8 cellular contexts compared by ENCODE assay signal in the genomic region with DNA sequence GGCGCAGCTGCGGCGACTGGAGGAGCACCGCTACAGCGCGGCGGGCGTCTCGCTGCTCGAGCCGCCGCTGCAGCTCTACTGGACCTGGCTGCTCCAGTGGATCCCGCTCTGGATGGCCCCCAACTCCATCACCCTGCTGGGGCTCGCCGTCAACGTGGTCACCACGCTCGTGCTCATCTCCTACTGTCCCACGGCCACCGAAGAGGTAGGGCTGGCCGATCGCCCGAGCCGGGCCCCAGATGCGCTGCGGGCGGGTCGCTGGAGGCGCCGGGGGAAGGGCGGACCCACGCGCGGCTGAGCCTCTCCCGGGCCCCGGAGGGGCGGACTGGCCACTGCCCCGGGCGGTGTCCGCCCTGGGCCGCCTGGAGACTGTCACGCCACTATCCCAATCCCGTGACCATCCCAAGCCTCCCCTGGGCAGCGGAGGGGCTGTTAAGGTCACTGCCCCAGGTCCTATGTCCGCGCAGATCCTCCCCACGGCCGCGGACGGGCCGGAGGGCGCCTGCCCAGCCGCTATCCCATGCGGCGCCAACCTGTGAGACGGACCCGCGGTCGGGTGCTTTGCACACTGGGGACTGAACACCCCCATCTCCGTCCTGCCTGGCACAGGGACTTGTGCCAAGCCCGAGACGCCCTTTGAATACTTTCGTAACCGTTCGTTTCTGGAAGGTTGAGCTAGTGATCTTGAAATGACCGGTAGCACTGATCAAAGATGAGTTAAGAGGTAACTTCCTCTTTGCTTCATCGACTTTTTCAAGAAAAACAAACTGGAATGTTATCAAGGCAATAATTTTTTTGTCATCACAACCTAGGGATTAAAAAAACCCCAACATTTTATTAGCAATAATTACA. TPM values are rescaled to one million over a fixed set of nuclear protein-coding genes. Genes with fewer than 3 reads are reported as not detected.
DNase-seq lines count a peak whose midpoint lies in the region; ATAC-seq and TF ChIP-seq lines count a peak whose summit lies in the region.

No MANE protein-coding gene starts in this region.

- H3K4me1 ChIP-seq in foreskin keratinocyte (no peaks in the 10 kb centered on the region), urinary bladder (ENCODE audit: insufficient read depth) (peaks cover 1% of the 10 kb centered on the region)
- H3K4me1 ChIP-seq in naive thymus-derived CD4-positive, alpha-beta T cell (ENCODE audit: control insufficient read depth in 2 of 2, insufficient read depth in 2 of 2, low read length in 2 of 2): peaks cover 4 to 14% of the 10 kb centered on the region in 2 donors

- CTCF ChIA-PET in AG04450 (lab: Charles Lee): interaction anchor here (0.6 to 1.4 kb wide), 11 partner anchors 10 to 856 kb away, joined by 3 to 9 read pairs (median 3); no protein-coding TSS in a partner anchor
- CTCF ChIA-PET in naive thymus-derived CD4-positive, alpha-beta T cell (lab: Charles Lee): no interaction called here

- intact Hi-C loops in naive thymus-derived CD4-positive, alpha-beta T cell (cut with micrococcal nuclease): loop anchor here (1.0 to 5.0 kb wide), 9 partner anchors 27 to 1556 kb away; partner anchors contain the start of genes ARL1 (in 2 of the 2), BLTP3B (in 1 of the 2) and UTP20 (in 1 of the 2)

- H3K9me3 ChIP-seq in AG04450 (ENCODE audit: control insufficient read depth, insufficient read depth, low read length): peaks cover 10% of the 10 kb centered on the region
- no peaks in the 10 kb centered on the region for H3K9me3 ChIP-seq in naive thymus-derived CD4-positive, alpha-beta T cell (ENCODE audit: control insufficient read depth in 2 of 3, low read length in 3 of 3)

- under 1% methylated on average over 67 of the region's 67 CpGs for WGBS in urinary bladder

- H3K36me3 ChIP-seq in naive thymus-derived CD4-positive, alpha-beta T cell (ENCODE audit: control insufficient read depth in 2 of 3, insufficient read depth in 3 of 3, low read length in 3 of 3): peaks cover 0 to 6% (median 0%) of the 10 kb centered on the region in 3 experiments
- no peaks in the 10 kb centered on the region for H3K36me3 ChIP-seq in urinary bladder (ENCODE audit: insufficient read depth)

- in situ Hi-C loops in GM13976 (cut with MboI; ENCODE audit: low sequenced_read_pairs, unreplicated experiment): no loop called here

- H3K36me3 Mint-ChIP-seq in activated T-cell treated with anti-CD3 and anti-CD28 coated beads, Interleukin-2, amount 50 U/mL, for 72 hours (ENCODE audit: insufficient read depth in 2 of 2): peaks cover 2 to 4% of the 10 kb centered on the region in 2 donors
- H3K36me3 Mint-ChIP-seq in naive thymus-derived CD4-positive, alpha-beta T cell: no peaks in the 10 kb centered on the region

- peak; percentile 24 for ATAC-seq in HG02763 (IDR thresholded peaks at IDR 0.05; ENCODE audit: unreplicated experiment)
- peak; percentile 31 to 56 for ATAC-seq in activated T-cell treated with anti-CD3 and anti-CD28 coated beads, Interleukin-2, amount 50 U/mL, for 72 hours (replicated peaks in 1 of 2)
- peak; percentile 48 for ATAC-seq in foreskin keratinocyte
- ATAC-seq in naive thymus-derived CD4-positive, alpha-beta T cell: peak; percentile 41

- POLR2A ChIA-PET in AG04450 (lab: Yijun Ruan, JAX): no interaction called here
- POLR2A ChIA-PET in naive thymus-derived CD4-positive, alpha-beta T cell (lab: Charles Lee): interaction anchor here (0.6 to 0.9 kb wide), 3 partner anchors 10 to 291 kb away, joined by 3 to 5 read pairs (median 4); no protein-coding TSS in a partner anchor

- peak overlapping the region; percentile 90 to 93 for H3K4me3 Mint-ChIP-seq in activated T-cell treated with anti-CD3 and anti-CD28 coated beads, Interleukin-2, amount 50 U/mL, for 72 hours
- peak overlapping the region; percentile 86 to 95 (median 93) for H3K4me3 Mint-ChIP-seq in naive thymus-derived CD4-positive, alpha-beta T cell

- H3K4me3 ChIP-seq in AG04450 (ENCODE audit: low read depth, low read length): peak overlapping the region; percentile 91
- peak overlapping the region; percentile 65 for H3K4me3 ChIP-seq in naive thymus-derived CD4-positive, alpha-beta T cell (ENCODE audit: low read length)
- peak overlapping the region; percentile 94 for H3K4me3 ChIP-seq in urinary bladder (ENCODE audit: low read depth, low read length)

- H3K27me3 ChIP-seq in AG04450 (ENCODE audit: control insufficient read depth, insufficient read depth, low read length) (no peaks in the 10 kb centered on the region), foreskin keratinocyte (no peaks in the 10 kb centered on the region)
- no peaks in the 10 kb centered on the region for H3K27me3 ChIP-seq in naive thymus-derived CD4-positive, alpha-beta T cell (ENCODE audit: control insufficient read depth in 2 of 2, insufficient read depth in 2 of 2, low read length in 2 of 2)

- H3K27me3 Mint-ChIP-seq in activated T-cell treated with anti-CD3 and anti-CD28 coated beads, Interleukin-2, amount 50 U/mL, for 72 hours (ENCODE audit: low read depth): no peaks in the 10 kb centered on the region
- H3K27me3 Mint-ChIP-seq in naive thymus-derived CD4-positive, alpha-beta T cell: peaks cover 0 to 23% (median 0%) of the 10 kb centered on the region in 5 donors

- H3K27ac Mint-ChIP-seq in activated T-cell treated with anti-CD3 and anti-CD28 coated beads, Interleukin-2, amount 50 U/mL, for 72 hours: peak overlapping the region; percentile 84
- H3K27ac Mint-ChIP-seq in naive thymus-derived CD4-positive, alpha-beta T cell: peak overlapping the region; percentile 47 to 90 (median 77)

- peak overlapping the region; percentile 73 for H3K27ac ChIP-seq in AG04450 (ENCODE audit: low read depth, low read length)
- H3K27ac ChIP-seq in foreskin keratinocyte: no peak overlapping the region
- H3K27ac ChIP-seq in naive thymus-derived CD4-positive, alpha-beta T cell (ENCODE audit: low read depth, low read length): peak overlapping the region; percentile 64
- peak overlapping the region; percentile 95 for H3K27ac ChIP-seq in urinary bladder (ENCODE audit: low read depth)

- TF ChIP-seq CTCF in AG04450 (IDR thresholded peaks at IDR 0.05; ENCODE audit: low read depth, low read length) (no peak), GM13976 (IDR thresholded peaks at IDR 0.05; ENCODE audit: borderline replicate concordance, control extremely low read depth, extremely low read depth, insufficient read depth, missing control alignments) (no peak), foreskin keratinocyte (conservative IDR thresholded peaks at IDR 0.05) (no peak)

- H3K9me3 Mint-ChIP-seq in activated T-cell treated with anti-CD3 and anti-CD28 coated beads, Interleukin-2, amount 50 U/mL, for 72 hours: no peaks in the 10 kb centered on the region
- no peaks in the 10 kb centered on the region for H3K9me3 Mint-ChIP-seq in naive thymus-derived CD4-positive, alpha-beta T cell

- H3K4me1 Mint-ChIP-seq in activated T-cell treated with anti-CD3 and anti-CD28 coated beads, Interleukin-2, amount 50 U/mL, for 72 hours (ENCODE audit: low read depth): peaks cover 60% of the 10 kb centered on the region
- peaks cover 17 to 65% (median 54%) of the 10 kb centered on the region in 7 donors for H3K4me1 Mint-ChIP-seq in naive thymus-derived CD4-positive, alpha-beta T cell

- DNase-seq in AG04450 (ENCODE audit: low read depth, low spot score) (no peak), GM13976 (ENCODE audit: low spot score) (peak; percentile 78), NCI-H1105 (lab: John Stamatoyannopoulos, UW) (peak; percentile 35), foreskin keratinocyte (peak in 1 of 2 donors; percentile 9)
- peak; percentile 25 to 46 for DNase-seq in activated T-cell treated with anti-CD3 and anti-CD28 coated beads, Interleukin-2, amount 50 U/mL, for 72 hours
- DNase-seq in naive thymus-derived CD4-positive, alpha-beta T cell: peak in 6 of 9 donors; percentile 5 to 48 (median 18)

RNA-seq across cellular contexts. Expression of gene CHPT1, which starts 0.7 kb away (rescaled TPM):
- polyA plus RNA-seq in AG04450 (2011; rRNA removed) (19.4 and 26.9 TPM in 2 replicates), foreskin keratinocyte (12.0 and 15.9 TPM in 2 replicates), urinary bladder (41.4 TPM)
- polyA minus RNA-seq in AG04450 (2011; rRNA and poly(A)+ RNA removed): 5.9 and 8.5 TPM in 2 replicates
- 10 to 100 TPM; 20.2 to 24.6 TPM for total RNA-seq in activated T-cell treated with anti-CD3 and anti-CD28 coated beads, Interleukin-2, amount 50 U/mL, for 72 hours
- total RNA-seq in foreskin keratinocyte (13.9 and 15.5 TPM in 2 replicates), urinary bladder (42.1 TPM)
- 10 to 100 TPM in 3 of 5 experiments, 1 to 10 TPM in 2; 6.5 to 22.6 (median 14.5) TPM for total RNA-seq in naive thymus-derived CD4-positive, alpha-beta T cell
- polyA plus RNA-seq in naive thymus-derived CD4-positive, alpha-beta T cell: 10 to 100 TPM in 1 of 2 donors, 1 to 10 TPM in 1; 9.4 to 22.9 TPM

RNA-seq across cellular contexts. Expression of gene SYCP3, which starts 41.1 kb away (rescaled TPM):
- polyA plus RNA-seq in AG04450 (2011; rRNA removed) (0.06 TPM in 2 replicates), foreskin keratinocyte (0.07 TPM in 1 of 2 replicates, not detected in the other), urinary bladder (0.10 TPM)
- polyA minus RNA-seq in AG04450 (2011; rRNA and poly(A)+ RNA removed): 0.09 TPM in 1 of 2 replicates, not detected in the other
- under 1 TPM; 0.30 to 0.91 TPM for total RNA-seq in activated T-cell treated with anti-CD3 and anti-CD28 coated beads, Interleukin-2, amount 50 U/mL, for 72 hours
- total RNA-seq in foreskin keratinocyte (0.07 and 0.17 TPM in 2 replicates), urinary bladder (0.21 TPM)
- under 1 TPM in 4 of 5 experiments, not detected in 1; 0.35 to 0.87 (median 0.63) TPM for total RNA-seq in naive thymus-derived CD4-positive, alpha-beta T cell
- polyA plus RNA-seq in naive thymus-derived CD4-positive, alpha-beta T cell: under 1 TPM in 1 of 2 donors, not detected in 1; 0.23 TPM
